1 cellular context compared by ENCODE assay signal in the genomic region with DNA sequence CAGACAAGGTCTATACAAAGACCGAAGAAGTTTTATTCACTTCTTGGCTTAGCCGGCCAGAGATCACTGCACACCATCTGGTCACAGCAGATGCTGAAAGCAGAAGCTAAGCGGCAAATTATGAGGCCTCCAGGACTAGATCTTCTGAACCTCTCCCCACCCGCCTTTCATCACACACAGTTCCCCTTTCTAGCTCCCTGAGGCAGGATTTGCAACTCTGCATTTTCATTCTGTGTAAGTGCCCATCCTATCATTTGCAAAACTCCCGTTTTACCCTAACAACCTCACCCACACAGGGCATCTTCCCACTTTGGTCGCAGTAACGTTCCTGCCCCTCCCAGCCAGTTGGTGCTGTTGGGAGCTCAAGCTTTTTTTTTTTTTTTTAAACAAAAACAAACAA.
TF ChIP-seq lines count a peak whose summit lies in the region.

No MANE protein-coding gene starts in this region.

TF ChIP-seq in K562, 482 proteins besides CTCF, POLR2A, EP300 and RAD21 (continues in another document):
- TF ChIP-seq, protein P1, sequence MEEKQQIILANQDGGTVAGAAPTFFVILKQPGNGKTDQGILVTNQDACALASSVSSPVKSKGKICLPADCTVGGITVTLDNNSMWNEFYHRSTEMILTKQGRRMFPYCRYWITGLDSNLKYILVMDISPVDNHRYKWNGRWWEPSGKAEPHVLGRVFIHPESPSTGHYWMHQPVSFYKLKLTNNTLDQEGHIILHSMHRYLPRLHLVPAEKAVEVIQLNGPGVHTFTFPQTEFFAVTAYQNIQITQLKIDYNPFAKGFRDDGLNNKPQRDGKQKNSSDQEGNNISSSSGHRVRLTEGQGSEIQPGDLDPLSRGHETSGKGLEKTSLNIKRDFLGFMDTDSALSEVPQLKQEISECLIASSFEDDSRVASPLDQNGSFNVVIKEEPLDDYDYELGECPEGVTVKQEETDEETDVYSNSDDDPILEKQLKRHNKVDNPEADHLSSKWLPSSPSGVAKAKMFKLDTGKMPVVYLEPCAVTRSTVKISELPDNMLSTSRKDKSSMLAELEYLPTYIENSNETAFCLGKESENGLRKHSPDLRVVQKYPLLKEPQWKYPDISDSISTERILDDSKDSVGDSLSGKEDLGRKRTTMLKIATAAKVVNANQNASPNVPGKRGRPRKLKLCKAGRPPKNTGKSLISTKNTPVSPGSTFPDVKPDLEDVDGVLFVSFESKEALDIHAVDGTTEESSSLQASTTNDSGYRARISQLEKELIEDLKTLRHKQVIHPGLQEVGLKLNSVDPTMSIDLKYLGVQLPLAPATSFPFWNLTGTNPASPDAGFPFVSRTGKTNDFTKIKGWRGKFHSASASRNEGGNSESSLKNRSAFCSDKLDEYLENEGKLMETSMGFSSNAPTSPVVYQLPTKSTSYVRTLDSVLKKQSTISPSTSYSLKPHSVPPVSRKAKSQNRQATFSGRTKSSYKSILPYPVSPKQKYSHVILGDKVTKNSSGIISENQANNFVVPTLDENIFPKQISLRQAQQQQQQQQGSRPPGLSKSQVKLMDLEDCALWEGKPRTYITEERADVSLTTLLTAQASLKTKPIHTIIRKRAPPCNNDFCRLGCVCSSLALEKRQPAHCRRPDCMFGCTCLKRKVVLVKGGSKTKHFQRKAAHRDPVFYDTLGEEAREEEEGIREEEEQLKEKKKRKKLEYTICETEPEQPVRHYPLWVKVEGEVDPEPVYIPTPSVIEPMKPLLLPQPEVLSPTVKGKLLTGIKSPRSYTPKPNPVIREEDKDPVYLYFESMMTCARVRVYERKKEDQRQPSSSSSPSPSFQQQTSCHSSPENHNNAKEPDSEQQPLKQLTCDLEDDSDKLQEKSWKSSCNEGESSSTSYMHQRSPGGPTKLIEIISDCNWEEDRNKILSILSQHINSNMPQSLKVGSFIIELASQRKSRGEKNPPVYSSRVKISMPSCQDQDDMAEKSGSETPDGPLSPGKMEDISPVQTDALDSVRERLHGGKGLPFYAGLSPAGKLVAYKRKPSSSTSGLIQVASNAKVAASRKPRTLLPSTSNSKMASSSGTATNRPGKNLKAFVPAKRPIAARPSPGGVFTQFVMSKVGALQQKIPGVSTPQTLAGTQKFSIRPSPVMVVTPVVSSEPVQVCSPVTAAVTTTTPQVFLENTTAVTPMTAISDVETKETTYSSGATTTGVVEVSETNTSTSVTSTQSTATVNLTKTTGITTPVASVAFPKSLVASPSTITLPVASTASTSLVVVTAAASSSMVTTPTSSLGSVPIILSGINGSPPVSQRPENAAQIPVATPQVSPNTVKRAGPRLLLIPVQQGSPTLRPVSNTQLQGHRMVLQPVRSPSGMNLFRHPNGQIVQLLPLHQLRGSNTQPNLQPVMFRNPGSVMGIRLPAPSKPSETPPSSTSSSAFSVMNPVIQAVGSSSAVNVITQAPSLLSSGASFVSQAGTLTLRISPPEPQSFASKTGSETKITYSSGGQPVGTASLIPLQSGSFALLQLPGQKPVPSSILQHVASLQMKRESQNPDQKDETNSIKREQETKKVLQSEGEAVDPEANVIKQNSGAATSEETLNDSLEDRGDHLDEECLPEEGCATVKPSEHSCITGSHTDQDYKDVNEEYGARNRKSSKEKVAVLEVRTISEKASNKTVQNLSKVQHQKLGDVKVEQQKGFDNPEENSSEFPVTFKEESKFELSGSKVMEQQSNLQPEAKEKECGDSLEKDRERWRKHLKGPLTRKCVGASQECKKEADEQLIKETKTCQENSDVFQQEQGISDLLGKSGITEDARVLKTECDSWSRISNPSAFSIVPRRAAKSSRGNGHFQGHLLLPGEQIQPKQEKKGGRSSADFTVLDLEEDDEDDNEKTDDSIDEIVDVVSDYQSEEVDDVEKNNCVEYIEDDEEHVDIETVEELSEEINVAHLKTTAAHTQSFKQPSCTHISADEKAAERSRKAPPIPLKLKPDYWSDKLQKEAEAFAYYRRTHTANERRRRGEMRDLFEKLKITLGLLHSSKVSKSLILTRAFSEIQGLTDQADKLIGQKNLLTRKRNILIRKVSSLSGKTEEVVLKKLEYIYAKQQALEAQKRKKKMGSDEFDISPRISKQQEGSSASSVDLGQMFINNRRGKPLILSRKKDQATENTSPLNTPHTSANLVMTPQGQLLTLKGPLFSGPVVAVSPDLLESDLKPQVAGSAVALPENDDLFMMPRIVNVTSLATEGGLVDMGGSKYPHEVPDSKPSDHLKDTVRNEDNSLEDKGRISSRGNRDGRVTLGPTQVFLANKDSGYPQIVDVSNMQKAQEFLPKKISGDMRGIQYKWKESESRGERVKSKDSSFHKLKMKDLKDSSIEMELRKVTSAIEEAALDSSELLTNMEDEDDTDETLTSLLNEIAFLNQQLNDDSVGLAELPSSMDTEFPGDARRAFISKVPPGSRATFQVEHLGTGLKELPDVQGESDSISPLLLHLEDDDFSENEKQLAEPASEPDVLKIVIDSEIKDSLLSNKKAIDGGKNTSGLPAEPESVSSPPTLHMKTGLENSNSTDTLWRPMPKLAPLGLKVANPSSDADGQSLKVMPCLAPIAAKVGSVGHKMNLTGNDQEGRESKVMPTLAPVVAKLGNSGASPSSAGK (IDR thresholded peaks at IDR 0.05) = no peak
- TF ChIP-seq KAT2B (IDR thresholded peaks at IDR 0.05; ENCODE audit: low read depth, low read length) (no peak), BACH1 (tag; IDR thresholded peaks at IDR 0.05) (no peak), FOXJ3 (CRISPR knock-in tag; IDR thresholded peaks at IDR 0.05) (no peak), MCM2 (IDR thresholded peaks at IDR 0.05; ENCODE audit: low read depth) (no peak), PRMT5 (CRISPR knock-in tag; IDR thresholded peaks at IDR 0.05) (no peak), TAF15 (IDR thresholded peaks at IDR 0.05; ENCODE audit: low read depth, low read length) (no peak), KDM5B (IDR thresholded peaks at IDR 0.05; ENCODE audit: insufficient replicate concordance, low read depth, low read length) (no peak), PRPF4 (IDR thresholded peaks at IDR 0.05; ENCODE audit: insufficient read depth, low read depth, low read length, poor library complexity, severe bottlenecking) (no peak), LARP7 (IDR thresholded peaks at IDR 0.05) (no peak), ZFP36 (IDR thresholded peaks at IDR 0.05; ENCODE audit: low read depth, low read length, partially characterized antibody) (no peak), PML (IDR thresholded peaks at IDR 0.05; ENCODE audit: low read length) (no peak), NRF1 (conservative IDR thresholded peaks at IDR 0.05 in 1 of 2, IDR thresholded peaks at IDR 0.05 in 1 of 2) (0 out of 4 replicates have a peak, but pooled peaks of 1 of the 2 experiments have one; percentile 12), ZNF561 (CRISPR knock-in tag; conservative IDR thresholded peaks at IDR 0.05) (no peak), SMC3 (conservative IDR thresholded peaks at IDR 0.05; ENCODE audit: insufficient read depth, low read depth, low read length) (no peak)
- TF ChIP-seq, protein P2, sequence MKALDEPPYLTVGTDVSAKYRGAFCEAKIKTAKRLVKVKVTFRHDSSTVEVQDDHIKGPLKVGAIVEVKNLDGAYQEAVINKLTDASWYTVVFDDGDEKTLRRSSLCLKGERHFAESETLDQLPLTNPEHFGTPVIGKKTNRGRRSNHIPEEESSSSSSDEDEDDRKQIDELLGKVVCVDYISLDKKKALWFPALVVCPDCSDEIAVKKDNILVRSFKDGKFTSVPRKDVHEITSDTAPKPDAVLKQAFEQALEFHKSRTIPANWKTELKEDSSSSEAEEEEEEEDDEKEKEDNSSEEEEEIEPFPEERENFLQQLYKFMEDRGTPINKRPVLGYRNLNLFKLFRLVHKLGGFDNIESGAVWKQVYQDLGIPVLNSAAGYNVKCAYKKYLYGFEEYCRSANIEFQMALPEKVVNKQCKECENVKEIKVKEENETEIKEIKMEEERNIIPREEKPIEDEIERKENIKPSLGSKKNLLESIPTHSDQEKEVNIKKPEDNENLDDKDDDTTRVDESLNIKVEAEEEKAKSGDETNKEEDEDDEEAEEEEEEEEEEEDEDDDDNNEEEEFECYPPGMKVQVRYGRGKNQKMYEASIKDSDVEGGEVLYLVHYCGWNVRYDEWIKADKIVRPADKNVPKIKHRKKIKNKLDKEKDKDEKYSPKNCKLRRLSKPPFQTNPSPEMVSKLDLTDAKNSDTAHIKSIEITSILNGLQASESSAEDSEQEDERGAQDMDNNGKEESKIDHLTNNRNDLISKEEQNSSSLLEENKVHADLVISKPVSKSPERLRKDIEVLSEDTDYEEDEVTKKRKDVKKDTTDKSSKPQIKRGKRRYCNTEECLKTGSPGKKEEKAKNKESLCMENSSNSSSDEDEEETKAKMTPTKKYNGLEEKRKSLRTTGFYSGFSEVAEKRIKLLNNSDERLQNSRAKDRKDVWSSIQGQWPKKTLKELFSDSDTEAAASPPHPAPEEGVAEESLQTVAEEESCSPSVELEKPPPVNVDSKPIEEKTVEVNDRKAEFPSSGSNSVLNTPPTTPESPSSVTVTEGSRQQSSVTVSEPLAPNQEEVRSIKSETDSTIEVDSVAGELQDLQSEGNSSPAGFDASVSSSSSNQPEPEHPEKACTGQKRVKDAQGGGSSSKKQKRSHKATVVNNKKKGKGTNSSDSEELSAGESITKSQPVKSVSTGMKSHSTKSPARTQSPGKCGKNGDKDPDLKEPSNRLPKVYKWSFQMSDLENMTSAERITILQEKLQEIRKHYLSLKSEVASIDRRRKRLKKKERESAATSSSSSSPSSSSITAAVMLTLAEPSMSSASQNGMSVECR (CRISPR knock-in tag; IDR thresholded peaks at IDR 0.05) = no peak
- TF ChIP-seq, protein P3, sequence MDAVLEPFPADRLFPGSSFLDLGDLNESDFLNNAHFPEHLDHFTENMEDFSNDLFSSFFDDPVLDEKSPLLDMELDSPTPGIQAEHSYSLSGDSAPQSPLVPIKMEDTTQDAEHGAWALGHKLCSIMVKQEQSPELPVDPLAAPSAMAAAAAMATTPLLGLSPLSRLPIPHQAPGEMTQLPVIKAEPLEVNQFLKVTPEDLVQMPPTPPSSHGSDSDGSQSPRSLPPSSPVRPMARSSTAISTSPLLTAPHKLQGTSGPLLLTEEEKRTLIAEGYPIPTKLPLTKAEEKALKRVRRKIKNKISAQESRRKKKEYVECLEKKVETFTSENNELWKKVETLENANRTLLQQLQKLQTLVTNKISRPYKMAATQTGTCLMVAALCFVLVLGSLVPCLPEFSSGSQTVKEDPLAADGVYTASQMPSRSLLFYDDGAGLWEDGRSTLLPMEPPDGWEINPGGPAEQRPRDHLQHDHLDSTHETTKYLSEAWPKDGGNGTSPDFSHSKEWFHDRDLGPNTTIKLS (IDR thresholded peaks at IDR 0.05; ENCODE audit: borderline replicate concordance, low read depth) = no peak
- TF ChIP-seq, protein P4, sequence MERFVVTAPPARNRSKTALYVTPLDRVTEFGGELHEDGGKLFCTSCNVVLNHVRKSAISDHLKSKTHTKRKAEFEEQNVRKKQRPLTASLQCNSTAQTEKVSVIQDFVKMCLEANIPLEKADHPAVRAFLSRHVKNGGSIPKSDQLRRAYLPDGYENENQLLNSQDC (CRISPR knock-in tag; IDR thresholded peaks at IDR 0.05) = no peak
- TF ChIP-seq, protein P5, sequence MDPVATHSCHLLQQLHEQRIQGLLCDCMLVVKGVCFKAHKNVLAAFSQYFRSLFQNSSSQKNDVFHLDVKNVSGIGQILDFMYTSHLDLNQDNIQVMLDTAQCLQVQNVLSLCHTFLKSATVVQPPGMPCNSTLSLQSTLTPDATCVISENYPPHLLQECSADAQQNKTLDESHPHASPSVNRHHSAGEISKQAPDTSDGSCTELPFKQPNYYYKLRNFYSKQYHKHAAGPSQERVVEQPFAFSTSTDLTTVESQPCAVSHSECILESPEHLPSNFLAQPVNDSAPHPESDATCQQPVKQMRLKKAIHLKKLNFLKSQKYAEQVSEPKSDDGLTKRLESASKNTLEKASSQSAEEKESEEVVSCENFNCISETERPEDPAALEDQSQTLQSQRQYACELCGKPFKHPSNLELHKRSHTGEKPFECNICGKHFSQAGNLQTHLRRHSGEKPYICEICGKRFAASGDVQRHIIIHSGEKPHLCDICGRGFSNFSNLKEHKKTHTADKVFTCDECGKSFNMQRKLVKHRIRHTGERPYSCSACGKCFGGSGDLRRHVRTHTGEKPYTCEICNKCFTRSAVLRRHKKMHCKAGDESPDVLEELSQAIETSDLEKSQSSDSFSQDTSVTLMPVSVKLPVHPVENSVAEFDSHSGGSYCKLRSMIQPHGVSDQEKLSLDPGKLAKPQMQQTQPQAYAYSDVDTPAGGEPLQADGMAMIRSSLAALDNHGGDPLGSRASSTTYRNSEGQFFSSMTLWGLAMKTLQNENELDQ (CRISPR knock-in tag; IDR thresholded peaks at IDR 0.05; ENCODE audit: borderline replicate concordance) = no peak
- TF ChIP-seq, protein P6, sequence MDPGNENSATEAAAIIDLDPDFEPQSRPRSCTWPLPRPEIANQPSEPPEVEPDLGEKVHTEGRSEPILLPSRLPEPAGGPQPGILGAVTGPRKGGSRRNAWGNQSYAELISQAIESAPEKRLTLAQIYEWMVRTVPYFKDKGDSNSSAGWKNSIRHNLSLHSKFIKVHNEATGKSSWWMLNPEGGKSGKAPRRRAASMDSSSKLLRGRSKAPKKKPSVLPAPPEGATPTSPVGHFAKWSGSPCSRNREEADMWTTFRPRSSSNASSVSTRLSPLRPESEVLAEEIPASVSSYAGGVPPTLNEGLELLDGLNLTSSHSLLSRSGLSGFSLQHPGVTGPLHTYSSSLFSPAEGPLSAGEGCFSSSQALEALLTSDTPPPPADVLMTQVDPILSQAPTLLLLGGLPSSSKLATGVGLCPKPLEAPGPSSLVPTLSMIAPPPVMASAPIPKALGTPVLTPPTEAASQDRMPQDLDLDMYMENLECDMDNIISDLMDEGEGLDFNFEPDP (CRISPR knock-in tag; IDR thresholded peaks at IDR 0.05) = no peak
- TF ChIP-seq, protein P7, sequence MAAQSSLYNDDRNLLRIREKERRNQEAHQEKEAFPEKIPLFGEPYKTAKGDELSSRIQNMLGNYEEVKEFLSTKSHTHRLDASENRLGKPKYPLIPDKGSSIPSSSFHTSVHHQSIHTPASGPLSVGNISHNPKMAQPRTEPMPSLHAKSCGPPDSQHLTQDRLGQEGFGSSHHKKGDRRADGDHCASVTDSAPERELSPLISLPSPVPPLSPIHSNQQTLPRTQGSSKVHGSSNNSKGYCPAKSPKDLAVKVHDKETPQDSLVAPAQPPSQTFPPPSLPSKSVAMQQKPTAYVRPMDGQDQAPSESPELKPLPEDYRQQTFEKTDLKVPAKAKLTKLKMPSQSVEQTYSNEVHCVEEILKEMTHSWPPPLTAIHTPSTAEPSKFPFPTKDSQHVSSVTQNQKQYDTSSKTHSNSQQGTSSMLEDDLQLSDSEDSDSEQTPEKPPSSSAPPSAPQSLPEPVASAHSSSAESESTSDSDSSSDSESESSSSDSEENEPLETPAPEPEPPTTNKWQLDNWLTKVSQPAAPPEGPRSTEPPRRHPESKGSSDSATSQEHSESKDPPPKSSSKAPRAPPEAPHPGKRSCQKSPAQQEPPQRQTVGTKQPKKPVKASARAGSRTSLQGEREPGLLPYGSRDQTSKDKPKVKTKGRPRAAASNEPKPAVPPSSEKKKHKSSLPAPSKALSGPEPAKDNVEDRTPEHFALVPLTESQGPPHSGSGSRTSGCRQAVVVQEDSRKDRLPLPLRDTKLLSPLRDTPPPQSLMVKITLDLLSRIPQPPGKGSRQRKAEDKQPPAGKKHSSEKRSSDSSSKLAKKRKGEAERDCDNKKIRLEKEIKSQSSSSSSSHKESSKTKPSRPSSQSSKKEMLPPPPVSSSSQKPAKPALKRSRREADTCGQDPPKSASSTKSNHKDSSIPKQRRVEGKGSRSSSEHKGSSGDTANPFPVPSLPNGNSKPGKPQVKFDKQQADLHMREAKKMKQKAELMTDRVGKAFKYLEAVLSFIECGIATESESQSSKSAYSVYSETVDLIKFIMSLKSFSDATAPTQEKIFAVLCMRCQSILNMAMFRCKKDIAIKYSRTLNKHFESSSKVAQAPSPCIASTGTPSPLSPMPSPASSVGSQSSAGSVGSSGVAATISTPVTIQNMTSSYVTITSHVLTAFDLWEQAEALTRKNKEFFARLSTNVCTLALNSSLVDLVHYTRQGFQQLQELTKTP (IDR thresholded peaks at IDR 0.05; ENCODE audit: low read depth in 1 of 2, partially characterized antibody in 2 of 2) = no peak
